1 cellular context compared by ENCODE assay signal in the genomic region with DNA sequence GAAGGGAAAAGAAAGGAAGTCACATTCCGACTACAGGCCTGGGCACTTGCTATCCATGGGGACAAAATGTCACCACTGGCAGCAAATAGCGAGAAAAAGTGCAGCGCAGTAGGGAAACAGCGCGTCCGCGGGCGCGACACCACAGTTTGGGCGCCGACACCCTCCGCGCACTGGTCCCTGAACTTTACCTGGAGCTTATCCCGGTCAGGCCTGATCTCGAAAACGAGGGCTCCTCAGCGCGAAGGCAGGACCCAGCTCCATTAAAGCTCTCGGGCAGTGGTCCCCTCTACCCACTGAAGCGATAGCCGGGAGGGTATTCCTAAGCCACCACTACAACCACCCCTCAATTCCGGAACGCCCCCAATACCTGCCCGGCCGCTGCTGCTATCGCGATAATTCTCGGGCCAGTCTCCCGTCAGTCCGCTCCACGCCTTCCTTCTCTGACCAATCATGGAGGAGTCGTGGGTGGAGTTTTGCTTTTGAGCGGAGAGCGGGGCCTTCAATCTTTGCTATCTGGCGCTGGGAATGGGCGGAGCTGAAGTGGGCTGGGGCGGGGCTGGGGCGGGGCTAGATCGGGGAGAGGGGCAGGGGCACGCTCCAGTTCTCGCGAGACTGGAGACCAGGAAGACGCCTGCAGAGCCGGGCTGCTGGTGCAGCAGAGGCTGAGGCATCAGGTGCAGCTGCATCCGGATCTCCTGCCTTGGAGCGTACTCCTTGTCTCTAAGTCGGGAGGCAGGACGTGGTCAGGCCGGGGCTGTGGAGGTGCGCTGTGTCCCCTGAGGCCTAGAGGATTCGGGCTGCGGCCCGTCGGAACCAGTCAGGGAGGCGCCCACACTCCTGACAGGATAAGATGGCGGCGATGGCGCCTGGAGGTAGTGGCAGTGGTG.
A peak's percentile ranks its signal among the peaks of the same experiment; 100 is the strongest.
TF ChIP-seq lines count a peak whose summit lies in the region.

Gene PIGN, minus strand, starts transcription at position 401 of the 887 bp plus-strand sequence. CDS start 25,703 bp downstream, outside the sequence.
A gene with protein sequence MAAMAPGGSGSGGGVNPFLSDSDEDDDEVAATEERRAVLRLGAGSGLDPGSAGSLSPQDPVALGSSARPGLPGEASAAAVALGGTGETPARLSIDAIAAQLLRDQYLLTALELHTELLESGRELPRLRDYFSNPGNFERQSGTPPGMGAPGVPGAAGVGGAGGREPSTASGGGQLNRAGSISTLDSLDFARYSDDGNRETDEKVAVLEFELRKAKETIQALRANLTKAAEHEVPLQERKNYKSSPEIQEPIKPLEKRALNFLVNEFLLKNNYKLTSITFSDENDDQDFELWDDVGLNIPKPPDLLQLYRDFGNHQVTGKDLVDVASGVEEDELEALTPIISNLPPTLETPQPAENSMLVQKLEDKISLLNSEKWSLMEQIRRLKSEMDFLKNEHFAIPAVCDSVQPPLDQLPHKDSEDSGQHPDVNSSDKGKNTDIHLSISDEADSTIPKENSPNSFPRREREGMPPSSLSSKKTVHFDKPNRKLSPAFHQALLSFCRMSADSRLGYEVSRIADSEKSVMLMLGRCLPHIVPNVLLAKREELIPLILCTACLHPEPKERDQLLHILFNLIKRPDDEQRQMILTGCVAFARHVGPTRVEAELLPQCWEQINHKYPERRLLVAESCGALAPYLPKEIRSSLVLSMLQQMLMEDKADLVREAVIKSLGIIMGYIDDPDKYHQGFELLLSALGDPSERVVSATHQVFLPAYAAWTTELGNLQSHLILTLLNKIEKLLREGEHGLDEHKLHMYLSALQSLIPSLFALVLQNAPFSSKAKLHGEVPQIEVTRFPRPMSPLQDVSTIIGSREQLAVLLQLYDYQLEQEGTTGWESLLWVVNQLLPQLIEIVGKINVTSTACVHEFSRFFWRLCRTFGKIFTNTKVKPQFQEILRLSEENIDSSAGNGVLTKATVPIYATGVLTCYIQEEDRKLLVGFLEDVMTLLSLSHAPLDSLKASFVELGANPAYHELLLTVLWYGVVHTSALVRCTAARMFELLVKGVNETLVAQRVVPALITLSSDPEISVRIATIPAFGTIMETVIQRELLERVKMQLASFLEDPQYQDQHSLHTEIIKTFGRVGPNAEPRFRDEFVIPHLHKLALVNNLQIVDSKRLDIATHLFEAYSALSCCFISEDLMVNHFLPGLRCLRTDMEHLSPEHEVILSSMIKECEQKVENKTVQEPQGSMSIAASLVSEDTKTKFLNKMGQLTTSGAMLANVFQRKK (plus strand): TSS at position 600 of the 887 bp plus-strand sequence. CDS start 251 bp downstream, at position 851.

TF ChIP-seq in HepG2, 621 proteins besides CTCF, POLR2A, EP300 and RAD21 (continued from another document and continues in another):
- TF ChIP-seq ATF5 (CRISPR knock-in tag; IDR thresholded peaks at IDR 0.05; ENCODE audit: low read depth) (no peak), CBX2 (IDR thresholded peaks at IDR 0.05; ENCODE audit: low read depth, low read length) (peak; percentile 41; the same call in 1 of the 2 replicates), CBX2 (CRISPR knock-in tag; IDR thresholded peaks at IDR 0.05; ENCODE audit: low read depth) (no peak), SIN3A (IDR thresholded peaks at IDR 0.05; ENCODE audit: borderline replicate concordance, low read depth, low read length) (peak; percentile 95), ZSCAN25 (CRISPR knock-in tag; IDR thresholded peaks at IDR 0.05) (no peak), POGZ (CRISPR knock-in tag; IDR thresholded peaks at IDR 0.05) (peak; percentile 28), ZNF644 (CRISPR knock-in tag; IDR thresholded peaks at IDR 0.05; ENCODE audit: low read depth) (0 out of 2 replicates have a peak, but pooled peaks have one; percentile 36), AHR (CRISPR knock-in tag; IDR thresholded peaks at IDR 0.05) (peak; percentile 36; the same call in 1 of the 2 replicates), BRF2 (CRISPR knock-in tag; IDR thresholded peaks at IDR 0.05) (peak; percentile 72; the same call in 1 of the 2 replicates), ZNF878 (CRISPR knock-in tag; IDR thresholded peaks at IDR 0.05) (no peak), KLF6 (CRISPR knock-in tag; IDR thresholded peaks at IDR 0.05) (peak; percentile 46), ZFP91 (CRISPR knock-in tag; IDR thresholded peaks at IDR 0.05; ENCODE audit: borderline replicate concordance) (peak; percentile 50; the same call in 1 of the 2 replicates), ZFY (CRISPR knock-in tag; IDR thresholded peaks at IDR 0.05) (peak; percentile 62), MIER3 (CRISPR knock-in tag; IDR thresholded peaks at IDR 0.05; ENCODE audit: borderline replicate concordance) (no peak), MAX (IDR thresholded peaks at IDR 0.05) (peak; percentile 46; the same call in 1 of the 2 replicates), ETV6 (CRISPR knock-in tag; conservative IDR thresholded peaks at IDR 0.05) (peak; percentile 24; the same call in 1 of the 2 replicates), NAIF1 (CRISPR knock-in tag; IDR thresholded peaks at IDR 0.05; ENCODE audit: borderline replicate concordance) (0 out of 2 replicates have a peak, but pooled peaks have one; percentile 32), MBNL3 (CRISPR knock-in tag; conservative IDR thresholded peaks at IDR 0.05) (no peak), ZNF724P (CRISPR knock-in tag; IDR thresholded peaks at IDR 0.05; ENCODE audit: borderline replicate concordance) (0 out of 2 replicates have a peak, but pooled peaks have one; percentile 77), ZNF773 (CRISPR knock-in tag; IDR thresholded peaks at IDR 0.05; ENCODE audit: borderline replicate concordance) (0 out of 2 replicates have a peak, but pooled peaks have one; percentile 49), YEATS2 (CRISPR knock-in tag; IDR thresholded peaks at IDR 0.05; ENCODE audit: borderline replicate concordance) (peak; percentile 79; the same call in 1 of the 2 replicates), ARID2 (CRISPR knock-in tag; IDR thresholded peaks at IDR 0.05; ENCODE audit: borderline replicate concordance) (peak; percentile 95), ZNF232 (CRISPR knock-in tag; IDR thresholded peaks at IDR 0.05; ENCODE audit: borderline replicate concordance) (peak; percentile 41; the same call in 1 of the 2 replicates), SOX6 (IDR thresholded peaks at IDR 0.05) (no peak), SOX6 (CRISPR knock-in tag; IDR thresholded peaks at IDR 0.05) (peak; percentile 6; the same call in 1 of the 2 replicates), ZUFSP (CRISPR knock-in tag; IDR thresholded peaks at IDR 0.05; ENCODE audit: borderline replicate concordance) (no peak), PBX2 (CRISPR knock-in tag; IDR thresholded peaks at IDR 0.05) (peak; percentile 77), SP4 (CRISPR knock-in tag; IDR thresholded peaks at IDR 0.05) (peak; percentile 92), ZNF354B (CRISPR knock-in tag; IDR thresholded peaks at IDR 0.05) (no peak), SP2 (CRISPR knock-in tag; IDR thresholded peaks at IDR 0.05) (peak; percentile 82), CAMTA2 (CRISPR knock-in tag; IDR thresholded peaks at IDR 0.05; ENCODE audit: borderline replicate concordance) (0 out of 2 replicates have a peak, but pooled peaks have one; percentile 21), ZNF605 (CRISPR knock-in tag; IDR thresholded peaks at IDR 0.05) (peak; percentile 6), MTERF4 (CRISPR knock-in tag; IDR thresholded peaks at IDR 0.05) (no peak), ZNF619 (CRISPR knock-in tag; IDR thresholded peaks at IDR 0.05) (no peak), ATF7 (IDR thresholded peaks at IDR 0.05) (no peak), ATF7 (CRISPR knock-in tag; IDR thresholded peaks at IDR 0.05) (no peak), ZBTB8A (CRISPR knock-in tag; IDR thresholded peaks at IDR 0.05; ENCODE audit: borderline replicate concordance, low read depth) (0 out of 2 replicates have a peak, but pooled peaks have one; percentile 48), SATB2 (CRISPR knock-in tag; IDR thresholded peaks at IDR 0.05) (no peak), ZNF350 (CRISPR knock-in tag; IDR thresholded peaks at IDR 0.05; ENCODE audit: borderline replicate concordance, low read depth) (0 out of 2 replicates have a peak, but pooled peaks have one; percentile 3)
- TF ChIP-seq, protein P1, sequence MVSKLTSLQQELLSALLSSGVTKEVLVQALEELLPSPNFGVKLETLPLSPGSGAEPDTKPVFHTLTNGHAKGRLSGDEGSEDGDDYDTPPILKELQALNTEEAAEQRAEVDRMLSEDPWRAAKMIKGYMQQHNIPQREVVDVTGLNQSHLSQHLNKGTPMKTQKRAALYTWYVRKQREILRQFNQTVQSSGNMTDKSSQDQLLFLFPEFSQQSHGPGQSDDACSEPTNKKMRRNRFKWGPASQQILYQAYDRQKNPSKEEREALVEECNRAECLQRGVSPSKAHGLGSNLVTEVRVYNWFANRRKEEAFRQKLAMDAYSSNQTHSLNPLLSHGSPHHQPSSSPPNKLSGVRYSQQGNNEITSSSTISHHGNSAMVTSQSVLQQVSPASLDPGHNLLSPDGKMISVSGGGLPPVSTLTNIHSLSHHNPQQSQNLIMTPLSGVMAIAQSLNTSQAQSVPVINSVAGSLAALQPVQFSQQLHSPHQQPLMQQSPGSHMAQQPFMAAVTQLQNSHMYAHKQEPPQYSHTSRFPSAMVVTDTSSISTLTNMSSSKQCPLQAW (CRISPR knock-in tag; IDR thresholded peaks at IDR 0.05) = 0 out of 2 replicates have a peak, but pooled peaks have one; percentile 9
- TF ChIP-seq, protein P2, sequence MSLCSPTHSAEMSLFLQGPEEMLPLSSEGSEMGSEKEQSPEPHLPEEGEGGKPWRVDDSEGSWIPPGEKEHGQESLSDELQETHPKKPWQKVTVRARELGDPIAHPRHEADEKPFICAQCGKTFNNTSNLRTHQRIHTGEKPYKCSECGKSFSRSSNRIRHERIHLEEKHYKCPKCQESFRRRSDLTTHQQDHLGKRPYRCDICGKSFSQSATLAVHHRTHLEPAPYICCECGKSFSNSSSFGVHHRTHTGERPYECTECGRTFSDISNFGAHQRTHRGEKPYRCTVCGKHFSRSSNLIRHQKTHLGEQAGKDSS (CRISPR knock-in tag; IDR thresholded peaks at IDR 0.05; ENCODE audit: borderline replicate concordance, low read depth) = peak; percentile 7; the same call in 1 of the 2 replicates
